In genomic region chr11:74838188-74838587, GRCh38 we compare ENCODE assay signal across 20 cellular contexts.
DNase-seq lines count a peak whose midpoint lies in the region; ATAC-seq, FAIRE-seq and TF ChIP-seq lines count a peak whose summit lies in the region.
"Had no signal": no experiment of that assay in that cellular context is flagged by ENCODE, and none has a peak within 500 bp of the region (broad histone marks: within the 10 kb centered on the region; RNA-seq: fewer than 3 reads in every experiment).

No MANE protein-coding gene starts in this region.

- peak; percentile 21 for DNase-seq in AG10803 (ENCODE audit: low read depth)
- no peak for DNase-seq in CD8-positive, alpha-beta memory T cell
- peak; percentile 73 for DNase-seq in astrocyte (ENCODE audit: low read depth)
- peak; percentile 5 for DNase-seq in lung (ENCODE audit: low spot score)
- no peak for DNase-seq in ACHN
- no peak for DNase-seq in NCI-H187 treated with DMSO at 0.1 percent for 48 hours (lab: John Stamatoyannopoulos, UW)
- DNase-seq: Calu3, DMS53, KG1, NCI-H1436, NCI-H2029 treated with DMSO at 0.1 percent for 48 hours, NCI-H2171 treated with DMSO at 0.1 percent for 48 hours, NCI-H748 treated with DMSO at 0.1 percent for 48 hours, PC-3 had no signal

- H3K9me3 ChIP-seq in CD8-positive, alpha-beta memory T cell (ENCODE audit: low read length) = no peaks in the 10 kb centered on the region
- H3K9me3 ChIP-seq in astrocyte (ENCODE audit: insufficient read depth, low read depth, low read length) = no peaks in the 10 kb centered on the region
- no peaks in the 10 kb centered on the region for H3K9me3 ChIP-seq in lung (ENCODE audit: control insufficient read depth in 2 of 2, insufficient read depth in 1 of 2, low read length in 1 of 2)
- H3K9me3 ChIP-seq: A549 had no signal

- no peaks in the 10 kb centered on the region for H3K79me2 ChIP-seq in astrocyte (ENCODE audit: insufficient read depth, low read length)

- POLR2A ChIA-PET in CD8-positive, alpha-beta memory T cell (lab: Charles Lee) = no interaction called here

- peaks cover 5% of the 10 kb centered on the region for H4K20me1 ChIP-seq in astrocyte (ENCODE audit: insufficient read depth, low read length)

- H3K4me1 Mint-ChIP-seq in CD8-positive, alpha-beta memory T cell = peaks cover 11 to 17% (median 11%) of the 10 kb centered on the region in 3 donors
- H3K4me1 Mint-ChIP-seq in astrocyte (ENCODE audit: low read depth, unreplicated experiment) = peaks cover 23% of the 10 kb centered on the region

- CTCF ChIA-PET in CD8-positive, alpha-beta memory T cell (lab: Charles Lee) = no interaction called here

- H3K9ac ChIP-seq in astrocyte (ENCODE audit: low read length) = no peak overlapping the region

- H3K27me3 ChIP-seq in CD8-positive, alpha-beta memory T cell (ENCODE audit: insufficient read depth, low read length, poor library complexity, severe bottlenecking) = no peaks in the 10 kb centered on the region
- H3K27me3 ChIP-seq in astrocyte (ENCODE audit: insufficient read depth, low read length) (no peaks in the 10 kb centered on the region), lung (ENCODE audit: control insufficient read depth, insufficient read depth) (no peaks in the 10 kb centered on the region)

- no peak overlapping the region for H3K27ac ChIP-seq in CD8-positive, alpha-beta memory T cell (ENCODE audit: low read depth, low read length)
- H3K27ac ChIP-seq in astrocyte (ENCODE audit: low read depth, low read length) (no peak overlapping the region), lung (ENCODE audit: low read depth in 1 of 2, low read length in 1 of 2) (no peak overlapping the region)
- H3K27ac ChIP-seq: A549, RWPE1 had no signal

- no peaks in the 10 kb centered on the region for H3K27me3 Mint-ChIP-seq in CD8-positive, alpha-beta memory T cell
- H3K27me3 Mint-ChIP-seq in astrocyte (ENCODE audit: low read depth, unreplicated experiment) = no peaks in the 10 kb centered on the region

- peaks cover 18% of the 10 kb centered on the region for H3K36me3 ChIP-seq in CD8-positive, alpha-beta memory T cell (ENCODE audit: insufficient read depth, low read length)
- H3K36me3 ChIP-seq in astrocyte (ENCODE audit: insufficient read depth, low read length) (peaks cover 38% of the 10 kb centered on the region), lung (ENCODE audit: control insufficient read depth in 2 of 2, insufficient read depth in 2 of 2, low read length in 2 of 2) (peaks cover 27 to 59% of the 10 kb centered on the region in 2 donors)

- H3K36me3 Mint-ChIP-seq in CD8-positive, alpha-beta memory T cell = peaks cover 13 to 91% (median 23%) of the 10 kb centered on the region in 3 donors
- peaks cover 27% of the 10 kb centered on the region for H3K36me3 Mint-ChIP-seq in astrocyte (ENCODE audit: low read depth, unreplicated experiment)

- H3K4me3 ChIP-seq in AG10803 (ENCODE audit: low read length) (no peak overlapping the region), astrocyte (ENCODE audit: insufficient read depth, low read depth, low read length) (no peak overlapping the region), lung (no peak overlapping the region)
- no peak overlapping the region for H3K4me3 ChIP-seq in CD8-positive, alpha-beta memory T cell (ENCODE audit: low read length)
- H3K4me3 ChIP-seq: A549 had no signal

- no peaks in the 10 kb centered on the region for H3K9me3 Mint-ChIP-seq in CD8-positive, alpha-beta memory T cell
- H3K9me3 Mint-ChIP-seq in astrocyte (ENCODE audit: unreplicated experiment) = no peaks in the 10 kb centered on the region
- H3K9me3 Mint-ChIP-seq: CD14-positive monocyte had no signal

- H3K4me3 Mint-ChIP-seq in CD8-positive, alpha-beta memory T cell = no peak overlapping the region
- no peak overlapping the region for H3K4me3 Mint-ChIP-seq in astrocyte (ENCODE audit: unreplicated experiment)
- H3K4me3 Mint-ChIP-seq: CD14-positive monocyte had no signal

- H3K4me1 ChIP-seq in CD8-positive, alpha-beta memory T cell (ENCODE audit: insufficient read depth, low read length) = no peaks in the 10 kb centered on the region
- peaks cover 4% of the 10 kb centered on the region for H3K4me1 ChIP-seq in astrocyte (ENCODE audit: insufficient read depth, low read length)
- H3K4me1 ChIP-seq in lung (ENCODE audit: control insufficient read depth in 2 of 2, insufficient read depth in 2 of 2, low read length in 2 of 2) = peaks cover 0 to 3% of the 10 kb centered on the region in 2 donors
- H3K4me1 ChIP-seq: A549 had no signal

- FAIRE-seq in astrocyte (lab: Jason Lieb, UNC) = no peak
- FAIRE-seq: A549 had no signal

- H3K27ac Mint-ChIP-seq in CD8-positive, alpha-beta memory T cell = peak overlapping the region; percentile 14 to 71 (median 34)
- H3K27ac Mint-ChIP-seq in astrocyte (ENCODE audit: unreplicated experiment) = peak overlapping the region; percentile 13

- 92 to 98% methylated on average over 1 of the region's 1 CpG for whole genome bisulfite sequencing in lung, 2 donors

- no peak overlapping the region for H2AFZ ChIP-seq in astrocyte (ENCODE audit: low read depth, low read length)

- no peak for TF ChIP-seq CTCF in AG10803 (conservative IDR thresholded peaks at IDR 0.05; ENCODE audit: low read length)
- no peak for TF ChIP-seq CTCF in astrocyte (IDR thresholded peaks at IDR 0.05; ENCODE audit: insufficient read depth, low read depth, low read length)
- TF ChIP-seq CTCF in lung (IDR thresholded peaks at IDR 0.05; ENCODE audit: control extremely low read depth, extremely low read depth) = no peak

- H3K4me2 ChIP-seq in astrocyte (ENCODE audit: low read length) = no peak overlapping the region
- H3K4me2 ChIP-seq: A549 had no signal

- ATAC-seq in lung (ENCODE audit: insufficient read depth, low FRiP score) (no peak), SK-N-SH treated with all-trans-retinoic acid at 6 μM for 48 hours (no peak), HG03342 (IDR thresholded peaks at IDR 0.05; ENCODE audit: unreplicated experiment) (no peak)
- ATAC-seq: A549, HCT116, PC-3 had no signal

- in situ Hi-C loops in ACHN (cut with HindIII; ENCODE audit: low pct_ligation_motif_present, low pct_unique_long_range_greater_than_20kb, low sequenced_read_pairs) = no loop called here

TF ChIP-seq in SK-N-SH treated with all-trans-retinoic acid at 6 μM for 48 hours, 23 proteins besides CTCF, POLR2A, EP300 and RAD21:
- TF ChIP-seq BACH2 (CRISPR knock-in tag; IDR thresholded peaks at IDR 0.05; ENCODE audit: borderline replicate concordance) (no peak), SNAI2 (CRISPR knock-in tag; IDR thresholded peaks at IDR 0.05) (no peak)

Comparison
In these comparisons a context has a peak if more than half of its experiments do, and no peak if none do; other contexts are left out.
1. DNase-seq: peak in AG10803 (single experiment), astrocyte (single experiment) and lung (single experiment); none in CD8-positive, alpha-beta memory T cell (0 of 5), ACHN (single experiment) and NCI-H187 treated with DMSO at 0.1 percent for 48 hours (single experiment).